1 cellular context compared by ENCODE assay signal in genomic region chr4:159111417-159111816, GRCh38.
TF ChIP-seq lines count a peak whose summit lies in the region.

No MANE protein-coding gene starts in this region.

TF ChIP-seq in WTC11, 78 proteins besides CTCF, POLR2A, EP300 and RAD21 (continued from another document):
- no peak for TF ChIP-seq AR (CRISPR knock-in tag; IDR thresholded peaks at IDR 0.05)
- TF ChIP-seq ZNF281 (CRISPR knock-in tag; IDR thresholded peaks at IDR 0.05): no peak
- TF ChIP-seq E2F1 (CRISPR knock-in tag; IDR thresholded peaks at IDR 0.05): no peak
- no peak for TF ChIP-seq STAT6 (CRISPR knock-in tag; conservative IDR thresholded peaks at IDR 0.05; ENCODE audit: low read depth)
- TF ChIP-seq TCF7 (CRISPR knock-in tag; IDR thresholded peaks at IDR 0.05; ENCODE audit: low read depth): no peak
- no peak for TF ChIP-seq E2F4 (CRISPR knock-in tag; IDR thresholded peaks at IDR 0.05; ENCODE audit: borderline replicate concordance, low read depth)
- TF ChIP-seq FOXK1 (CRISPR knock-in tag; IDR thresholded peaks at IDR 0.05): no peak
- TF ChIP-seq ZNF121 (CRISPR knock-in tag; IDR thresholded peaks at IDR 0.05): no peak
- no peak for TF ChIP-seq OVOL2 (CRISPR knock-in tag; IDR thresholded peaks at IDR 0.05; ENCODE audit: borderline replicate concordance)
- TF ChIP-seq CREB1 (CRISPR knock-in tag; IDR thresholded peaks at IDR 0.05): no peak
TF ChIP-seq in WTC11: peak in this region for 0.
